ENCODE assay signal across 13 cellular contexts in the genomic region with DNA sequence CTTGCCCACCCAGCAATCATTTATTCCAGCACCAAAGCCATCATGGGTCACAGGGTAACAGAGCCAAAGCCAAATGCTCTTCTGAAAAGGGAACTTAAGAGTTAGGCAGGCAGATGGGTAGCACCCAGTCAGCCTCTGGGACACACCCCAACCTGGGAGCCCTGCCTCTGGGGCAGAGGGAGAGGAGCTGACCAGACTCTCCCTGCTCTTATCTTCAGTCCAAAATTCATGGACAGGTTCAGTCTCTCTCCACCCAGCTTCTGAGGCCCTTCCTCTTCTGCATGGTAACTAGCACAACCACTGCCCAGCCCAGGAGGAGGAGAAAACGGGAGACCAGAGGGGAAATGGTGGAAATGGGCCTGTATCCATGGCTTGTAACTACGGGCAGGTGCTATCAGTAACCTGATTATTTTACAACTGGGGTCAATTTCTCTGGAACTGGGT.
DNase-seq lines count a peak whose midpoint lies in the region; ATAC-seq and TF ChIP-seq lines count a peak whose summit lies in the region.
"Had no signal": no experiment of that assay in that cellular context is flagged by ENCODE, and none has a peak within 500 bp of the region (broad histone marks: within the 10 kb centered on the region; RNA-seq: fewer than 3 reads in every experiment).

No MANE protein-coding gene starts in this region.

- intact Hi-C loops in activated CD8-positive, alpha-beta T cell treated with anti-CD3 and anti-CD28 coated beads for 36 hours (cut with micrococcal nuclease): no loop called here
- intact Hi-C loops in mucosa of descending colon (cut with DNase I, micrococcal nuclease): no loop called here

- H3K4me3 Mint-ChIP-seq in activated CD8-positive, alpha-beta T cell treated with anti-CD3 and anti-CD28 coated beads for 36 hours: no peak overlapping the region
- H3K4me3 Mint-ChIP-seq in activated CD8-positive, alpha-beta T cell treated with anti-CD3 and anti-CD28 coated beads, Interleukin-2, amount 10 ng/mL, durations not matched to agents 7 days and 5 days: no peak overlapping the region
- no peak overlapping the region for H3K4me3 Mint-ChIP-seq in activated naive CD8-positive, alpha-beta T cell treated with anti-CD3 and anti-CD28 coated beads for 36 hours
- H3K4me3 Mint-ChIP-seq in stimulated activated effector memory CD8-positive, alpha-beta T cell treated with anti-CD3 and anti-CD28 coated beads, Interleukin-12 subunit alpha, Interleukin-12 subunit beta, amount 100 ng/mL, for 72 hours: no peak overlapping the region

- no peak overlapping the region for H3K27ac ChIP-seq in coronary artery
- H3K27ac ChIP-seq: testis had no signal

- H3K4me3 ChIP-seq in mucosa of descending colon (no peak overlapping the region), coronary artery (no peak overlapping the region)
- H3K4me3 ChIP-seq: testis had no signal

- H3K27me3 Mint-ChIP-seq in activated CD8-positive, alpha-beta T cell treated with anti-CD3 and anti-CD28 coated beads for 36 hours: no peaks in the 10 kb centered on the region
- no peaks in the 10 kb centered on the region for H3K27me3 Mint-ChIP-seq in activated CD8-positive, alpha-beta T cell treated with anti-CD3 and anti-CD28 coated beads, Interleukin-2, amount 10 ng/mL, durations not matched to agents 7 days and 5 days (ENCODE audit: low read depth)
- no peaks in the 10 kb centered on the region for H3K27me3 Mint-ChIP-seq in activated naive CD8-positive, alpha-beta T cell treated with anti-CD3 and anti-CD28 coated beads for 36 hours

- ATAC-seq in activated CD8-positive, alpha-beta T cell treated with anti-CD3 and anti-CD28 coated beads for 36 hours: no peak
- ATAC-seq in activated CD8-positive, alpha-beta T cell treated with anti-CD3 and anti-CD28 coated beads, Interleukin-2, amount 10 ng/mL, durations not matched to agents 7 days and 5 days: no peak
- ATAC-seq in mucosa of descending colon: peak; percentile 20
- ATAC-seq in stimulated activated effector memory CD8-positive, alpha-beta T cell treated with anti-CD3 and anti-CD28 coated beads, Interleukin-12 subunit alpha, Interleukin-12 subunit beta, amount 100 ng/mL, for 72 hours: no peak

- no peaks in the 10 kb centered on the region for H3K36me3 Mint-ChIP-seq in activated CD8-positive, alpha-beta T cell treated with anti-CD3 and anti-CD28 coated beads for 36 hours (ENCODE audit: low read depth)
- no peaks in the 10 kb centered on the region for H3K36me3 Mint-ChIP-seq in activated CD8-positive, alpha-beta T cell treated with anti-CD3 and anti-CD28 coated beads, Interleukin-2, amount 10 ng/mL, durations not matched to agents 7 days and 5 days (ENCODE audit: low read depth)
- H3K36me3 Mint-ChIP-seq in activated naive CD8-positive, alpha-beta T cell treated with anti-CD3 and anti-CD28 coated beads for 36 hours: no peaks in the 10 kb centered on the region
- H3K36me3 Mint-ChIP-seq in stimulated activated effector memory CD8-positive, alpha-beta T cell treated with anti-CD3 and anti-CD28 coated beads, Interleukin-12 subunit alpha, Interleukin-12 subunit beta, amount 100 ng/mL, for 72 hours: peaks cover under 1% of the 10 kb centered on the region

- no peak for TF ChIP-seq CTCF in activated CD8-positive, alpha-beta T cell treated with anti-CD3 and anti-CD28 coated beads for 36 hours (IDR thresholded peaks at IDR 0.05)
- TF ChIP-seq CTCF in mucosa of descending colon (IDR thresholded peaks at IDR 0.05): no peak
- TF ChIP-seq CTCF in coronary artery (IDR thresholded peaks at IDR 0.05): no peak

- CTCF ChIA-PET in activated CD8-positive, alpha-beta T cell treated with anti-CD3 and anti-CD28 coated beads for 36 hours (lab: Charles Lee): no interaction called here
- CTCF ChIA-PET in activated CD8-positive, alpha-beta T cell treated with anti-CD3 and anti-CD28 coated beads, Interleukin-2, amount 10 ng/mL, durations not matched to agents 7 days and 5 days (lab: Charles Lee): interaction anchor here (2.4 to 2.5 kb wide), 2 partner anchors 8 to 60 kb away, joined by 6 to 7 read pairs; no protein-coding TSS in a partner anchor

- DNase-seq in activated CD8-positive, alpha-beta T cell treated with anti-CD3 and anti-CD28 coated beads for 36 hours: no peak
- no peak for DNase-seq in activated CD8-positive, alpha-beta T cell treated with anti-CD3 and anti-CD28 coated beads, Interleukin-2, amount 10 ng/mL, durations not matched to agents 7 days and 5 days
- no peak for DNase-seq in activated naive CD8-positive, alpha-beta T cell treated with anti-CD3 and anti-CD28 coated beads for 36 hours
- DNase-seq in mucosa of descending colon (peak; percentile 71 to 75 (median 73)), NCI-H524 (lab: John Stamatoyannopoulos, UW) (no peak), coronary artery (ENCODE audit: low spot score) (no peak)
- no peak for DNase-seq in stimulated activated effector memory CD8-positive, alpha-beta T cell treated with anti-CD3 and anti-CD28 coated beads, Interleukin-12 subunit alpha, Interleukin-12 subunit beta, amount 100 ng/mL, for 72 hours (ENCODE audit: low spot score in 2 of 2)
- no peak for DNase-seq in NK-92 treated with Interleukin-12 subunit alpha and Interleukin-12 subunit beta, amount 100 ng/mL, for 24 hours (lab: John Stamatoyannopoulos, UW)
- DNase-seq: 8988T, NCI-H1417 treated with DMSO at 0.1 percent for 48 hours, NCI-H526, SHP77, testis had no signal

- peaks cover 74% of the 10 kb centered on the region for H3K4me1 ChIP-seq in mucosa of descending colon (ENCODE audit: low read depth)

- no peaks in the 10 kb centered on the region for H3K36me3 ChIP-seq in mucosa of descending colon (ENCODE audit: low read depth)

- no peaks in the 10 kb centered on the region for H3K9me3 Mint-ChIP-seq in activated CD8-positive, alpha-beta T cell treated with anti-CD3 and anti-CD28 coated beads for 36 hours
- no peaks in the 10 kb centered on the region for H3K9me3 Mint-ChIP-seq in activated CD8-positive, alpha-beta T cell treated with anti-CD3 and anti-CD28 coated beads, Interleukin-2, amount 10 ng/mL, durations not matched to agents 7 days and 5 days (ENCODE audit: insufficient read depth)
- H3K9me3 Mint-ChIP-seq in activated naive CD8-positive, alpha-beta T cell treated with anti-CD3 and anti-CD28 coated beads for 36 hours: no peaks in the 10 kb centered on the region
- no peaks in the 10 kb centered on the region for H3K9me3 Mint-ChIP-seq in stimulated activated effector memory CD8-positive, alpha-beta T cell treated with anti-CD3 and anti-CD28 coated beads, Interleukin-12 subunit alpha, Interleukin-12 subunit beta, amount 100 ng/mL, for 72 hours

- H3K27ac Mint-ChIP-seq in activated CD8-positive, alpha-beta T cell treated with anti-CD3 and anti-CD28 coated beads for 36 hours: peak overlapping the region; percentile 8
- H3K27ac Mint-ChIP-seq in activated CD8-positive, alpha-beta T cell treated with anti-CD3 and anti-CD28 coated beads, Interleukin-2, amount 10 ng/mL, durations not matched to agents 7 days and 5 days: no peak overlapping the region
- peak overlapping the region; percentile 60 for H3K27ac Mint-ChIP-seq in activated naive CD8-positive, alpha-beta T cell treated with anti-CD3 and anti-CD28 coated beads for 36 hours
- H3K27ac Mint-ChIP-seq in stimulated activated effector memory CD8-positive, alpha-beta T cell treated with anti-CD3 and anti-CD28 coated beads, Interleukin-12 subunit alpha, Interleukin-12 subunit beta, amount 100 ng/mL, for 72 hours: peak overlapping the region; percentile 79

- POLR2A ChIA-PET in activated CD8-positive, alpha-beta T cell treated with anti-CD3 and anti-CD28 coated beads for 36 hours (lab: Charles Lee): no interaction called here
- POLR2A ChIA-PET in activated CD8-positive, alpha-beta T cell treated with anti-CD3 and anti-CD28 coated beads, Interleukin-2, amount 10 ng/mL, durations not matched to agents 7 days and 5 days (lab: Charles Lee): no interaction called here

- peaks cover 49% of the 10 kb centered on the region for H3K4me1 Mint-ChIP-seq in activated CD8-positive, alpha-beta T cell treated with anti-CD3 and anti-CD28 coated beads for 36 hours (ENCODE audit: low read depth)
- H3K4me1 Mint-ChIP-seq in activated CD8-positive, alpha-beta T cell treated with anti-CD3 and anti-CD28 coated beads, Interleukin-2, amount 10 ng/mL, durations not matched to agents 7 days and 5 days (ENCODE audit: low read depth): peaks cover 18% of the 10 kb centered on the region
- peaks cover 39% of the 10 kb centered on the region for H3K4me1 Mint-ChIP-seq in activated naive CD8-positive, alpha-beta T cell treated with anti-CD3 and anti-CD28 coated beads for 36 hours
- H3K4me1 Mint-ChIP-seq in stimulated activated effector memory CD8-positive, alpha-beta T cell treated with anti-CD3 and anti-CD28 coated beads, Interleukin-12 subunit alpha, Interleukin-12 subunit beta, amount 100 ng/mL, for 72 hours: peaks cover 48% of the 10 kb centered on the region

- no peaks in the 10 kb centered on the region for H3K9me3 ChIP-seq in mucosa of descending colon
- H3K9me3 ChIP-seq: testis had no signal

Comparison
In these comparisons a context has a peak if more than half of its experiments do, and no peak if none do; other contexts are left out.
1. DNase-seq: peak in mucosa of descending colon (3 of 3); none in activated CD8-positive, alpha-beta T cell treated with anti-CD3 and anti-CD28 coated beads for 36 hours (single experiment), activated CD8-positive, alpha-beta T cell treated with anti-CD3 and anti-CD28 coated beads, Interleukin-2, amount 10 ng/mL, durations not matched to agents 7 days and 5 days (single experiment), activated naive CD8-positive, alpha-beta T cell treated with anti-CD3 and anti-CD28 coated beads for 36 hours (single experiment), stimulated activated effector memory CD8-positive, alpha-beta T cell treated with anti-CD3 and anti-CD28 coated beads, Interleukin-12 subunit alpha, Interleukin-12 subunit beta, amount 100 ng/mL, for 72 hours (0 of 2), NK-92 treated with Interleukin-12 subunit alpha and Interleukin-12 subunit beta, amount 100 ng/mL, for 24 hours (single experiment), NCI-H524 (0 of 2) and coronary artery (single experiment).